ENCODE assay signal across 8 cellular contexts in genomic region chr15:78308422-78309021, GRCh38. TPM values are rescaled to one million over a fixed set of nuclear protein-coding genes. Genes with fewer than 3 reads are reported as not detected.
A peak's percentile ranks its signal among the peaks of the same experiment; 100 is the strongest.
DNase-seq lines count a peak whose midpoint lies in the region; ATAC-seq, FAIRE-seq and TF ChIP-seq lines count a peak whose summit lies in the region.

No MANE protein-coding gene starts in this region.

- H3K9me3 ChIP-seq in K562 (replicated peaks; ENCODE audit: control insufficient read depth, insufficient read depth, low read depth, low read length) = no peaks in the 10 kb centered on the region

- no peak for TF ChIP-seq EP300 in K562 (IDR thresholded peaks at IDR 0.05; ENCODE audit: low read length)

- TF ChIP-seq CTCF in K562 (IDR thresholded peaks at IDR 0.05 in 2 of 3, conservative IDR thresholded peaks at IDR 0.05 in 1 of 3; ENCODE audit: insufficient read depth in 2 of 3, low read depth in 1 of 3, low read length in 3 of 3) = peak; percentile 83 to 90 (median 84)

- peak; percentile 53 for DNase-seq in NK-92 treated with Interleukin-12 subunit alpha and Interleukin-12 subunit beta, amount 100 ng/mL, for 24 hours (lab: John Stamatoyannopoulos, UW)
- DNase-seq in NK-92 (lab: John Stamatoyannopoulos, UW; ENCODE audit: unreplicated experiment) (no peak), NCI-H128 (lab: John Stamatoyannopoulos, UW; ENCODE audit: unreplicated experiment) (peak; percentile 58), SW480 (ENCODE audit: low spot score) (peak; percentile 63), K562 (ENCODE audit: extremely low read depth in 1 of 4, low spot score in 3 of 4) (peak; percentile 66 to 77 (median 70)), iPS DF 4.7 (ENCODE audit: extremely low read depth, low spot score) (peak; percentile 56)
- DNase-seq in stimulated activated CD4-positive, alpha-beta T cell treated with anti-CD3 and anti-CD28 coated beads, Interleukin-12 subunit alpha, Interleukin-12 subunit beta, amount 100 ng/mL, for 24 hours (ENCODE audit: low read depth in 2 of 2) = peak; percentile 12 to 44

- in situ Hi-C loops in K562 (cut with MboI) = no loop called here

- BruUV-seq in K562 (replicated peaks; lab: Mats Ljungman, UMichigan) = no TSS peak

- H3K9me1 ChIP-seq in K562 (ENCODE audit: control insufficient read depth, insufficient read depth, low read length) = no peaks in the 10 kb centered on the region

- H3K4me1 ChIP-seq in K562 (replicated peaks in 1 of 2; ENCODE audit: control insufficient read depth in 2 of 2, insufficient read depth in 2 of 2, low read length in 2 of 2) = peaks cover 28 to 31% of the 10 kb centered on the region in 2 experiments; a peak in 4 of 5 replicates

- POLR2A ChIA-PET in K562 (lab: Yijun Ruan, JAX) = interaction anchor here (0.6 to 1.0 kb wide), 3 partner anchors 9 to 1283 kb away, joined by 3 to 6 read pairs (median 3); partner anchors contain the start of gene SKIC8

- peak; percentile 89 for FAIRE-seq in K562 (lab: Jason Lieb, UNC)

- CTCF ChIA-PET in K562 (lab: Yijun Ruan, JAX; ENCODE audit: low intra/inter-chr PET ratio) = interaction anchor here (1.4 kb wide), 1 partner anchor 174 kb away, joined by 9 read pairs; no protein-coding TSS in a partner anchor

- no peaks in the 10 kb centered on the region for H3K27me3 ChIP-seq in K562 (ENCODE audit: control insufficient read depth in 2 of 2, insufficient read depth in 2 of 2, low read length in 2 of 2)

- intact Hi-C loops in K562 (cut with micrococcal nuclease) = loop anchor here (1.0 to 5.0 kb wide), 5 partner anchors 106 to 401 kb away; no protein-coding TSS in a partner anchor

- H3K27ac ChIP-seq in K562 (ENCODE audit: extremely low read depth, low read depth, low read length) = no peak overlapping the region

- no peaks in the 10 kb centered on the region; the same call in 1 of the 3 replicates for H3K79me2 ChIP-seq in K562 (ENCODE audit: control insufficient read depth, insufficient read depth, low read length)

- H3K4me2 ChIP-seq in K562 (ENCODE audit: insufficient read depth, low read length) = peak overlapping the region; percentile 66

- ATAC-seq in K562 (peak; percentile 72), HG02981 (IDR thresholded peaks at IDR 0.05; ENCODE audit: unreplicated experiment) (no peak)

- peak overlapping the region; percentile 94 for H2AFZ ChIP-seq in K562 (ENCODE audit: low read depth, low read length)

- peak; percentile 64 to 89 for TF ChIP-seq RAD21 in K562 (CRISPR knock-in tag; conservative IDR thresholded peaks at IDR 0.05 in 1 of 2, IDR thresholded peaks at IDR 0.05 in 1 of 2)

- no peak for TF ChIP-seq POLR2A in K562 (conservative IDR thresholded peaks at IDR 0.05)

- H3K4me3 ChIP-seq in K562 = no peak overlapping the region

- 20% methylated on average over 8 of the region's 8 CpGs for WGBS in K562 (ENCODE audit: insufficient coverage, low coverage, missing lambda C conversion rate)

- no peaks in the 10 kb centered on the region for H4K20me1 ChIP-seq in K562 (replicated peaks; ENCODE audit: control insufficient read depth, insufficient read depth, low read length)

- no peaks in the 10 kb centered on the region for H3K36me3 ChIP-seq in K562 (ENCODE audit: control insufficient read depth, insufficient read depth, low read length)

- H3K9ac ChIP-seq in K562 (ENCODE audit: insufficient read depth in 1 of 2, low read depth in 2 of 2, low read length in 2 of 2) = peak overlapping the region; percentile 52 to 76; a peak in 2 of 4 replicates

TF ChIP-seq in K562, 482 proteins besides CTCF, POLR2A, EP300 and RAD21 (continues in another document):
- TF ChIP-seq ZNF217 (CRISPR knock-in tag; IDR thresholded peaks at IDR 0.05) = no peak
- TF ChIP-seq SMC3 (conservative IDR thresholded peaks at IDR 0.05; ENCODE audit: insufficient read depth, low read depth, low read length) = peak; percentile 75
- no peak for TF ChIP-seq GATAD2B (IDR thresholded peaks at IDR 0.05; ENCODE audit: borderline replicate concordance)
- no peak for TF ChIP-seq RHOXF2B (CRISPR knock-in tag; conservative IDR thresholded peaks at IDR 0.05)
- TF ChIP-seq HSF4 (CRISPR knock-in tag; IDR thresholded peaks at IDR 0.05; ENCODE audit: borderline replicate concordance) = no peak
- no peak for TF ChIP-seq CREBBP (IDR thresholded peaks at IDR 0.05; ENCODE audit: low read depth, low read length)
- no peak for TF ChIP-seq NCOA4 (IDR thresholded peaks at IDR 0.05; ENCODE audit: partially characterized antibody)
- TF ChIP-seq DEAF1 (CRISPR knock-in tag; IDR thresholded peaks at IDR 0.05) = peak; percentile 47; the same call in 1 of the 2 replicates
- TF ChIP-seq ZBTB7A (IDR thresholded peaks at IDR 0.05; ENCODE audit: borderline replicate concordance, control insufficient read depth, low read depth, low read length) = peak; percentile 76; the same call in 1 of the 2 replicates

RNA-seq across cellular contexts. Expression of gene SKIC8, which starts 9.1 kb away (rescaled TPM):
- total RNA-seq in K562 (2011; cell fraction: chromatin; rRNA removed; ENCODE audit: low replicate concordance) = 61.2 and 107 TPM in 2 replicates
- total RNA-seq in K562 (2011; cell fraction: nucleolus; rRNA removed) = 40.1 and 43.9 TPM in 2 replicates
- total RNA-seq in K562 (2011; cell fraction: nucleoplasm; rRNA removed) = 76.0 and 92.8 TPM in 2 replicates
- total RNA-seq in K562 (2014; rRNA removed) (99.3 and 118 TPM in 2 replicates), K562 (2014; rRNA removed; fragmentation: Illumina TruSeq; extraction: Trizol) (139 and 146 TPM in 2 replicates), K562 (2015; rRNA removed; fragmentation: Illumina TruSeq; extraction: Trizol) (152 and 164 TPM in 2 replicates), K562 (2021) (79.5 and 87.3 TPM in 2 replicates)
- polyA plus RNA-seq in K562 (2011; rRNA removed) (158 and 224 TPM in 2 replicates), K562 (2014; fragmentation: Illumina TruSeq; extraction: Trizol) (124 and 127 TPM in 2 replicates), K562 (2014; fragmentation: Nextera tagmentation; extraction: Ambion mirVana) (100 to 1,000 TPM; 352 to 389 TPM), K562 (2014; rRNA removed) (140 and 168 TPM in 2 replicates)
- polyA plus RNA-seq in K562 (2011; cell fraction: cytosol; rRNA removed) = 108 and 162 TPM in 2 replicates
- polyA plus RNA-seq in K562 (2011; cell fraction: nucleus; rRNA removed) = 96.8 and 114 TPM in 2 replicates
- polyA plus RNA-seq in K562 (2012) = 60.8 and 135 TPM in 2 replicates
- 124 and 180 TPM in 2 replicates for polyA minus RNA-seq in K562 (2011; rRNA and poly(A)+ RNA removed)
- 51.6 and 80.3 TPM in 2 replicates for polyA minus RNA-seq in K562 (2011; cell fraction: cytosol; rRNA and poly(A)+ RNA removed)
- polyA minus RNA-seq in K562 (2011; cell fraction: nucleus; rRNA and poly(A)+ RNA removed) = 30.0 and 50.1 TPM in 2 replicates

RNA-seq across cellular contexts. Expression of gene CRABP1, which starts 31.6 kb away (rescaled TPM):
- not detected in 2 replicates for total RNA-seq in K562 (2011; cell fraction: chromatin; rRNA removed; ENCODE audit: low replicate concordance)
- not detected in 2 replicates for total RNA-seq in K562 (2011; cell fraction: nucleolus; rRNA removed)
- total RNA-seq in K562 (2011; cell fraction: nucleoplasm; rRNA removed) = not detected in 2 replicates
- total RNA-seq in K562 (2014; rRNA removed) (not detected in 2 replicates), K562 (2014; rRNA removed; fragmentation: Illumina TruSeq; extraction: Trizol) (not detected in 2 replicates), K562 (2015; rRNA removed; fragmentation: Illumina TruSeq; extraction: Trizol) (not detected in 2 replicates), K562 (2021) (0.40 and 0.60 TPM in 2 replicates)
- polyA plus RNA-seq in K562 (2011; rRNA removed) (not detected in 2 replicates), K562 (2014; fragmentation: Illumina TruSeq; extraction: Trizol) (not detected in 2 replicates), K562 (2014; fragmentation: Nextera tagmentation; extraction: Ambion mirVana) (not detected), K562 (2014; rRNA removed) (not detected in 2 replicates)
- not detected in 2 replicates for polyA plus RNA-seq in K562 (2011; cell fraction: cytosol; rRNA removed)
- not detected in 2 replicates for polyA plus RNA-seq in K562 (2011; cell fraction: nucleus; rRNA removed)
- not detected in 2 replicates for polyA plus RNA-seq in K562 (2012)
- polyA minus RNA-seq in K562 (2011; rRNA and poly(A)+ RNA removed) = not detected in 2 replicates
- not detected in 2 replicates for polyA minus RNA-seq in K562 (2011; cell fraction: cytosol; rRNA and poly(A)+ RNA removed)
- not detected in 2 replicates for polyA minus RNA-seq in K562 (2011; cell fraction: nucleus; rRNA and poly(A)+ RNA removed)

RNA-seq across cellular contexts. Expression of gene DNAJA4, which starts 44.2 kb away (rescaled TPM):
- total RNA-seq in K562 (2011; cell fraction: chromatin; rRNA removed; ENCODE audit: low replicate concordance) = 0.12 and 0.23 TPM in 2 replicates
- total RNA-seq in K562 (2011; cell fraction: nucleolus; rRNA removed) = 0.33 TPM in 1 of 2 replicates, not detected in the other
- 0.15 TPM in 1 of 2 replicates, not detected in the other for total RNA-seq in K562 (2011; cell fraction: nucleoplasm; rRNA removed)
- not detected in 2 replicates for total RNA-seq in K562 (2014; rRNA removed)
- total RNA-seq in K562 (2014; rRNA removed; fragmentation: Illumina TruSeq; extraction: Trizol) = 0.11 TPM in 1 of 2 replicates, not detected in the other
- total RNA-seq in K562 (2015; rRNA removed; fragmentation: Illumina TruSeq; extraction: Trizol) = 0.08 TPM in 1 of 2 replicates, not detected in the other
- total RNA-seq in K562 (2021) = 0.16 and 0.25 TPM in 2 replicates
- polyA plus RNA-seq in K562 (2011; rRNA removed) = 0.05 and 0.15 TPM in 2 replicates
- 0.03 TPM in 1 of 2 replicates, not detected in the other for polyA plus RNA-seq in K562 (2011; cell fraction: cytosol; rRNA removed)
- 0.28 and 0.50 TPM in 2 replicates for polyA plus RNA-seq in K562 (2011; cell fraction: nucleus; rRNA removed)
- 0.33 and 0.56 TPM in 2 replicates for polyA plus RNA-seq in K562 (2012)
- polyA plus RNA-seq in K562 (2014; fragmentation: Illumina TruSeq; extraction: Trizol) = not detected in 2 replicates
- 1 to 10 TPM in 1 of 2 experiments, under 1 TPM in 1; 0.56 to 1.0 TPM for polyA plus RNA-seq in K562 (2014; fragmentation: Nextera tagmentation; extraction: Ambion mirVana)
- polyA plus RNA-seq in K562 (2014; rRNA removed) = 0.09 TPM in 1 of 2 replicates, not detected in the other
- 0.21 TPM in 1 of 2 replicates, not detected in the other for polyA minus RNA-seq in K562 (2011; rRNA and poly(A)+ RNA removed)
- 1.1 and 3.1 TPM in 2 replicates for polyA minus RNA-seq in K562 (2011; cell fraction: cytosol; rRNA and poly(A)+ RNA removed)
- 0.11 and 0.40 TPM in 2 replicates for polyA minus RNA-seq in K562 (2011; cell fraction: nucleus; rRNA and poly(A)+ RNA removed)
